In the genomic region with DNA sequence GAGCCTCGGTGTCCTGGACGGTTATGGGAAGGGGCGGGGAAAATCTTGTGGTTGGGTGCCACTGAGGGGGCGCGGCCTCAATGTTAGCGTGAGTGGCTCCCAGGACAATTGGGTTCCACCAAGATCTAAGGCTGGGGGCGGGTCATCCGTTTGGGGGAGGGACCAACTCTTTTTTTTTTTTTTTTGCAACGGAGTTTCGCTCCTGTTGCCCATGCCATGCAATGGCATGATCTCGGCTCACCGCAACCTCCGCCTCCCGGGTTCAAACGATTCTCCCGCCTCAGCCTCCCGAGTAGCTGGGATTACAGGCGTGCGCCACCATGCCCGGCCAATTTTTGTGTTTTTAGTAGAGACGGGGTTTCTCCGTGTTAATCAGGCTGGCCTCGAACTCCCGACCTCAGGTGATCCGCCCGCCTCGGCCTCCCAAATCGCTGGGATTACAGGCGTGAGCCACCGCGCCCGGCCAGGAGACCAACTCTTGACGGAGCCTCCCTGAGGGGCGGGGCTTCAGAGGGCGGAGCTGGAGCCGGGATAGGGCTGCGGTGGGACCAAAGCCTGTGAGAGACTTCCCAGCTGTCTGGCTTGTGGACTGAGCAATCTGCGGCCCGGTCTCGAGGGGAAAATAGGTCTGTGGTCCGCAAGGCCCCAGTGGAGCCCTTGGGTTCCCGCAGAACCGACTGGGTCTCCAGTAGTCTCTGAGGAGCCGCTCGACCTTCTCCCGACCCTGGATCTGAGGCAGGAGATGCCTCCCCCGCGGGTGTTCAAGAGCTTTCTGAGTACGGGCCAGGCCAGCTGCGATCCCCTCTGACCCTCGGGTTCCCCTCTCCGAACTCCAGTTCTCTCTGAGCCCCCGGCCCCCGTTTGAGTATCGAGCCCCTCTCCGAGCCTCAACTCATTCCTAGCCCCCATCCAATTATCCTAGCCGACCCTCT, we compare ENCODE assay signal across 7 cellular contexts. TPM values are rescaled to one million over a fixed set of nuclear protein-coding genes. Genes with fewer than 3 reads are reported as not detected.
DNase-seq lines count a peak whose midpoint lies in the region; ATAC-seq and TF ChIP-seq lines count a peak whose summit lies in the region.

No MANE protein-coding gene starts in this region.

- no peak for TF ChIP-seq EP300 in ovary (IDR thresholded peaks at IDR 0.05)

- H3K27ac Mint-ChIP-seq in activated naive CD8-positive, alpha-beta T cell treated with anti-CD3 and anti-CD28 coated beads, Interleukin-2, amount 50 U/mL, for 24 hours, result peak overlapping the region; percentile 86

- DNase-seq in GM10266 (ENCODE audit: extremely low spot score), result peak; percentile 66
- DNase-seq in RPMI8226, result peak; percentile 88
- DNase-seq in activated naive CD8-positive, alpha-beta T cell treated with anti-CD3 and anti-CD28 coated beads, Interleukin-2, amount 50 U/mL, for 24 hours, result peak; percentile 75
- DNase-seq in cardiac septum (ENCODE audit: low spot score), result peak; percentile 94
- DNase-seq in ovary, result peak; percentile 90 to 98 (median 93)

- H3K9ac ChIP-seq in HUES6 (ENCODE audit: low read length), result peak overlapping the region; percentile 46

- no peak for ATAC-seq in activated naive CD8-positive, alpha-beta T cell treated with anti-CD3 and anti-CD28 coated beads, Interleukin-2, amount 50 U/mL, for 24 hours
- ATAC-seq in GM19455 (IDR thresholded peaks at IDR 0.05; ENCODE audit: unreplicated experiment), result no peak

- H3K27me3 ChIP-seq in HUES6 (ENCODE audit: control insufficient read depth, insufficient read depth, low read length) (peaks cover 11% of the 10 kb centered on the region), ovary (no peaks in the 10 kb centered on the region)

- intact Hi-C loops in cardiac septum (cut with DNase I), result loop anchor here (5.0 to 10.0 kb wide), 2 partner anchors 74 to 268 kb away; a partner anchor contains a TSS
- intact Hi-C loops in ovary (cut with DNase I), result loop anchor here in 2 of 4 donors (2.0 to 5.0 kb wide), 3 partner anchors 46 to 126 kb away; a partner anchor contains a TSS

- peak overlapping the region; percentile 70 for H3K4me3 ChIP-seq in HUES6 (ENCODE audit: low read depth, low read length)
- H3K4me3 ChIP-seq in ovary, result peak overlapping the region; percentile 35

- H3K27ac ChIP-seq in HUES6 (ENCODE audit: low read depth, low read length), result no peak overlapping the region
- H3K27ac ChIP-seq in ovary, result peak overlapping the region; percentile 73 to 82

- H3K4me3 Mint-ChIP-seq in activated naive CD8-positive, alpha-beta T cell treated with anti-CD3 and anti-CD28 coated beads, Interleukin-2, amount 50 U/mL, for 24 hours, result peak overlapping the region; percentile 83

- H3K9me3 ChIP-seq in HUES6 (ENCODE audit: control insufficient read depth, insufficient read depth, low read depth, low read length) (no peaks in the 10 kb centered on the region), ovary (no peaks in the 10 kb centered on the region)

- WGBS in ovary, 3 donors, result 1 to 2% (median 2%) methylated on average over 56 to 57 of the region's 57 CpGs

- H3K36me3 ChIP-seq in HUES6 (ENCODE audit: control insufficient read depth, insufficient read depth, low read length) (peaks cover 3% of the 10 kb centered on the region; the same call in 1 of the 2 replicates), ovary (no peaks in the 10 kb centered on the region)

- peaks cover 8% of the 10 kb centered on the region for H3K27me3 Mint-ChIP-seq in activated naive CD8-positive, alpha-beta T cell treated with anti-CD3 and anti-CD28 coated beads, Interleukin-2, amount 50 U/mL, for 24 hours

- TF ChIP-seq POLR2A in ovary (IDR thresholded peaks at IDR 0.05), result peak; percentile 37

- H3K4me1 ChIP-seq in HUES6 (ENCODE audit: control insufficient read depth, insufficient read depth, low read length) (peaks cover 17% of the 10 kb centered on the region), ovary (ENCODE audit: insufficient read depth) (peaks cover 1% of the 10 kb centered on the region)

- H3K4me1 Mint-ChIP-seq in activated naive CD8-positive, alpha-beta T cell treated with anti-CD3 and anti-CD28 coated beads, Interleukin-2, amount 50 U/mL, for 24 hours, result peaks cover 49% of the 10 kb centered on the region

- no peaks in the 10 kb centered on the region for H3K9me3 Mint-ChIP-seq in activated naive CD8-positive, alpha-beta T cell treated with anti-CD3 and anti-CD28 coated beads, Interleukin-2, amount 50 U/mL, for 24 hours

- TF ChIP-seq CTCF in GM10266 (IDR thresholded peaks at IDR 0.05; ENCODE audit: control insufficient read depth, insufficient read depth, low read depth, missing control alignments), result no peak
- no peak for TF ChIP-seq CTCF in ovary (IDR thresholded peaks at IDR 0.05)

- H3K36me3 Mint-ChIP-seq in activated naive CD8-positive, alpha-beta T cell treated with anti-CD3 and anti-CD28 coated beads, Interleukin-2, amount 50 U/mL, for 24 hours (ENCODE audit: low read depth), result no peaks in the 10 kb centered on the region

RNA-seq across cellular contexts. Expression of a gene that starts 1.1 kb away (rescaled TPM):
- 3.5 TPM for total RNA-seq in cardiac septum
- 10 to 100 TPM in 2 of 7 donors, 1 to 10 TPM in 5; 6.3 to 12.8 (median 9.9) TPM for total RNA-seq in ovary
- polyA plus RNA-seq in ovary, result 1 to 10 TPM in 1 of 2 donors, under 1 TPM in 1; 1.00 to 4.4 TPM

RNA-seq across cellular contexts. Expression of a gene that starts 48.0 kb away (rescaled TPM):
- total RNA-seq in cardiac septum (77.9 TPM), ovary (100 to 1,000 TPM in 6 of 7 donors, 10 to 100 TPM in 1; 97.5 to 173 (median 165) TPM)
- polyA plus RNA-seq in ovary, result 100 to 1,000 TPM; 127 to 129 TPM

RNA-seq across cellular contexts. Expression of a gene that starts 48.0 kb away (rescaled TPM):
- total RNA-seq in cardiac septum (44.4 TPM), ovary (100 to 1,000 TPM in 5 of 7 donors, 10 to 100 TPM in 2; 30.0 to 130 (median 107) TPM)
- 10 to 100 TPM; 20.4 to 63.5 TPM for polyA plus RNA-seq in ovary
